ENCODE assay signal across 8 cellular contexts in genomic region chrX:16786791-16787735, GRCh38. TPM values are rescaled to one million over a fixed set of nuclear protein-coding genes. Genes with fewer than 3 reads are reported as not detected.
DNase-seq lines count a peak whose midpoint lies in the region; ATAC-seq and TF ChIP-seq lines count a peak whose summit lies in the region.

No MANE protein-coding gene starts in this region.

- ATAC-seq in GM19455 (IDR thresholded peaks at IDR 0.05; ENCODE audit: unreplicated experiment) = peak; percentile 39

- H3K27ac ChIP-seq in esophagus muscularis mucosa (replicated peaks in 1 of 4) (peak overlapping the region; percentile 88 to 94 (median 90)), thymus (ENCODE audit: low read depth) (peak overlapping the region; percentile 65)

- no peaks in the 10 kb centered on the region for H3K9me3 Mint-ChIP-seq in nephron

- H3K27ac Mint-ChIP-seq in nephron = peak overlapping the region in 1 of 3 experiments; percentile 40

- TF ChIP-seq POLR2A in NB4 (IDR thresholded peaks at IDR 0.05; ENCODE audit: extremely low read depth, insufficient read length) = no peak
- TF ChIP-seq POLR2A in esophagus muscularis mucosa (IDR thresholded peaks at IDR 0.05; ENCODE audit: low read depth) = no peak

- TF ChIP-seq EP300 in esophagus muscularis mucosa (IDR thresholded peaks at IDR 0.05) = no peak

- peaks cover 0 to 8% (median 2%) of the 10 kb centered on the region in 4 donors for H3K36me3 ChIP-seq in esophagus muscularis mucosa
- no peaks in the 10 kb centered on the region for H3K36me3 ChIP-seq in thymus (ENCODE audit: control insufficient read depth, insufficient read depth)

- H3K9me3 ChIP-seq in esophagus muscularis mucosa = no peaks in the 10 kb centered on the region
- no peaks in the 10 kb centered on the region for H3K9me3 ChIP-seq in thymus (ENCODE audit: control insufficient read depth)

- H3K36me3 Mint-ChIP-seq in nephron (ENCODE audit: low read depth) = peaks cover 7% of the 10 kb centered on the region

- peak overlapping the region; percentile 76 for H3K4me3 ChIP-seq in AG09309 (ENCODE audit: control insufficient read depth, low read depth, low read length)
- peak overlapping the region; percentile 71 for H3K4me3 ChIP-seq in NB4 (ENCODE audit: low read depth, low read length)
- peak overlapping the region; percentile 72 to 97 (median 80) for H3K4me3 ChIP-seq in esophagus muscularis mucosa
- H3K4me3 ChIP-seq in thymus (ENCODE audit: low read length) = peak overlapping the region; percentile 71

- H3K27me3 Mint-ChIP-seq in nephron (ENCODE audit: low read depth) = peaks cover 3% of the 10 kb centered on the region

- H3K4me1 ChIP-seq in esophagus muscularis mucosa = peaks cover 11 to 26% (median 16%) of the 10 kb centered on the region in 4 donors
- no peaks in the 10 kb centered on the region for H3K4me1 ChIP-seq in thymus (ENCODE audit: control insufficient read depth, insufficient read depth, low read length)

- H3K4me3 Mint-ChIP-seq in nephron = peak overlapping the region; percentile 92 to 95 (median 93)

- H3K27me3 ChIP-seq in esophagus muscularis mucosa = no peaks in the 10 kb centered on the region
- H3K27me3 ChIP-seq in thymus (ENCODE audit: control insufficient read depth, insufficient read depth) = no peaks in the 10 kb centered on the region

- intact Hi-C loops in esophagus muscularis mucosa (cut with DNase I) = loop anchor here (5.0 kb wide), 2 partner anchors 65 to 80 kb away; no protein-coding TSS in a partner anchor

- 6% methylated on average over 38 of the region's 73 CpGs for WGBS in esophagus muscularis mucosa
- WGBS in thymus = 7% methylated on average over 66 of the region's 73 CpGs

- TF ChIP-seq CTCF in AG09309 (IDR thresholded peaks at IDR 0.05; ENCODE audit: control insufficient read depth, insufficient read depth, low read depth, low read length, missing control alignments) (no peak), NB4 (IDR thresholded peaks at IDR 0.05; ENCODE audit: low read depth, low read length) (no peak), esophagus muscularis mucosa (IDR thresholded peaks at IDR 0.05) (no peak), nephron (IDR thresholded peaks at IDR 0.05; ENCODE audit: unreplicated experiment in 3 of 3) (no peak)

- H3K4me1 Mint-ChIP-seq in nephron = peaks cover 4% of the 10 kb centered on the region

- DNase-seq in AG09309 (ENCODE audit: low read depth) = no peak
- peak; percentile 54 for DNase-seq in NB4 (ENCODE audit: low read depth)
- peak; percentile 39 for DNase-seq in activated T-cell treated with anti-CD3 and anti-CD28 coated beads for 48 hours (ENCODE audit: low read depth)
- DNase-seq in esophagus muscularis mucosa (ENCODE audit: extremely low spot score) = no peak
- DNase-seq in DMS79 (lab: John Stamatoyannopoulos, UW) = no peak

RNA-seq across cellular contexts. Expression of gene TXLNG, which starts 0.8 kb away (rescaled TPM):
- 10 to 100 TPM in 3 of 4 donors, 1 to 10 TPM in 1; 9.6 to 13.6 (median 11.9) TPM for total RNA-seq in esophagus muscularis mucosa
- polyA plus RNA-seq in thymus = 12.6 TPM

Comparison
In these comparisons a context has a peak if more than half of its experiments do, and no peak if none do; other contexts are left out.
1. DNase-seq: peak in NB4 (single experiment) and activated T-cell treated with anti-CD3 and anti-CD28 coated beads for 48 hours (single experiment); none in AG09309 (single experiment), esophagus muscularis mucosa (single experiment) and DMS79 (single experiment).
2. Peak in every context shown above with its lines, with median percentiles within 50 percentile points of each other: H3K4me3 ChIP-seq.